8 cellular contexts compared by ENCODE assay signal in the genomic region with DNA sequence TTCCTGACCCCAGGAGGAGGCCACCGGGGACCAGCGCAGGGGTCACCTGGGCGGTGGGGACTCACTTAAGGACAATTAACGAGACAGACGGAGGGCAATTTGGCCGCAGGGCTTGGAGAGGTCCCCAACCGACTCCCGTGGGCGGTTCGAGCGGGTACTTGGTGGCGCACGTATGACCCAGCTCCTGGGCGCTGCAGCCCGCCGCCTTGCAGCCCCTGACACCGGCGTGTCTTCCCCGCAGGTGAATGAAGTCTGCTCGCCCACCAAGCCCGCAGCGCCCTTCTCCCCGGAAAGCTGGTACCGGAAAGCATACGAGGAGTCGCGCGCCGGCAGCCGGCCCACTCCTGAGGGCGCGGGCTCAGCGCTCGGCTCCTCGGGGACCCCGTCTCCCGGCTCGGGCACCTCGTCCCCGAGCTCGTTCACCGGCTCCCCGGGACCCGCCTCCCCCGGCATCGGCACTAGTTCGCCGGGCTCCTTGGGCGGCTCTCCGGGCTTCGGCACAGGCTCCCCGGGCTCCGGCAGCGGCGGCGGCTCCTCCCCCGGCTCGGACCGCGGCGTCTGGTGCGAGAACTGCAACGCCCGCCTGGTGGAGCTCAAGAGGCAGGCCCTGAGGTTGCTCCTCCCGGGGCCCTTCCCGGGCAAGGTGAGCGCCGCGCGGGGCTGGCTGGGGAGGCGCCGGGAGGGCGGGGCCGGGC.
A peak's percentile ranks its signal among the peaks of the same experiment; 100 is the strongest.
DNase-seq lines count a peak whose midpoint lies in the region; ATAC-seq lines count a peak whose summit lies in the region.

No MANE protein-coding gene starts in this region.

- peak; percentile 95 for DNase-seq in AG08396 (ENCODE audit: low spot score)
- peak; percentile 54 for DNase-seq in NCI-H2196 treated with DMSO at 0.1 percent for 48 hours (lab: John Stamatoyannopoulos, UW; ENCODE audit: unreplicated experiment)
- DNase-seq in activated CD4-positive, alpha-beta T cell treated with anti-CD3 and anti-CD28 coated beads for 1 hour, result peak; percentile 57
- DNase-seq in cerebellar nuclear complex (lab: John Stamatoyannopoulos, UW), result peak; percentile 32 to 38
- DNase-seq in kidney glomerular epithelial cell (lab: John Stamatoyannopoulos, UW), result peak; percentile 68
- peak; percentile 68 to 81 for DNase-seq in stimulated activated CD4-positive, alpha-beta T cell treated with anti-CD3 and anti-CD28 coated beads, Interleukin-15, amount 100 ng/mL, for 48 hours (ENCODE audit: low read depth in 2 of 2)

- ATAC-seq in GM18909 (IDR thresholded peaks at IDR 0.05; ENCODE audit: poor library complexity, unreplicated experiment) (peak; percentile 95), HG03159 (IDR thresholded peaks at IDR 0.05; ENCODE audit: unreplicated experiment) (peak; percentile 92)

Comparison
In these comparisons a context has a peak if more than half of its experiments do, and no peak if none do; other contexts are left out.
1. Peak in every context shown above with its lines: DNase-seq and ATAC-seq.
2. DNase-seq: peak in every context shown above with its lines; median percentile 95 in AG08396; 74 in stimulated activated CD4-positive, alpha-beta T cell treated with anti-CD3 and anti-CD28 coated beads, Interleukin-15, amount 100 ng/mL, for 48 hours; 68 in kidney glomerular epithelial cell; 57 in activated CD4-positive, alpha-beta T cell treated with anti-CD3 and anti-CD28 coated beads for 1 hour; 54 in NCI-H2196 treated with DMSO at 0.1 percent for 48 hours; 35 in cerebellar nuclear complex.